ENCODE assay signal across 8 cellular contexts in genomic region chr3:6608843-6609242, GRCh38.
"Had no signal": no experiment of that assay in that cellular context is flagged by ENCODE, and none has a peak within 500 bp of the region (broad histone marks: within the 10 kb centered on the region; RNA-seq: fewer than 3 reads in every experiment).

No MANE protein-coding gene starts in this region.

- H3K9ac ChIP-seq: GM23248 had no signal

- H3K4me3 ChIP-seq: GM23248 had no signal

- H3K27ac Mint-ChIP-seq: IgD-negative memory B cell had no signal

- FAIRE-seq: HepG2 had no signal

- DNase-seq: GM23248, GOT3, H7, HCEC 1CT, KG1 had no signal

- H3K36me3 Mint-ChIP-seq: IgD-negative memory B cell had no signal

- H3K27me3 Mint-ChIP-seq: IgD-negative memory B cell had no signal

- ATAC-seq: HepG2 had no signal

- H3K9me3 Mint-ChIP-seq: IgD-negative memory B cell had no signal

- H3K27ac ChIP-seq: GM23248, HL-60 had no signal

- H2AFZ ChIP-seq: GM23248 had no signal

- H3K4me3 Mint-ChIP-seq: IgD-negative memory B cell had no signal
